In the genomic region with DNA sequence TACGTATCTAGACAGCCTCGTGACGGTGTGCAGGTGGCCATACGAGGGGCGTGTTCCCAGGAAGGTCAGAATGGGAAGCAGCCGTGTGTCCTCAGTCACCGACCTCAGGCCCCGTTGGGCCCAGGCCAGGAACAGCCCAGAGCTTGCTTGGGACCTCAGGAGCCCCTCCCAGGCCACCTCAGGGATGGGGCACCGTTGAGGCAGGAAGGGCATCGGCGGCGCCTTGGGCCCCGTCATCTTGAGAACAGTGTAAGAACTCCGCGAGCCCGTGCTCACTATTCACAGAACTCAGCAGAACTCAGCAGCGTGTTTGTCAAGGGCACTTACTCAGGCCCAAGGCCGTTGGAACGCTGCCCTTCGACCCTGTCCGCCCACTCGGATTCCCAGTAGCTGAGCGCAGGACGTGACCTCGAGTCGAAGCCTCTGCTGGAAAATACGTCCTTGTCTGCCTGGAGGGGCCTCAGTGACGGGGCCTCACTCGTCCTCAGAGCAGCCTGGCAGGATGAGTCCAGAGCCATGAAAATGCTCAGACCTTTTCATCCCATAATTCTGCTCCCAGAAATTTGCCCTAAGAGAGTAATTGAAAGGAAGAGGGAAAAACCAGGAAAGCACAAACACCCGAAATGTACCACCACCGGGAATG, we compare ENCODE assay signal across 1 cellular context.
A peak's percentile ranks its signal among the peaks of the same experiment; 100 is the strongest.
TF ChIP-seq lines count a peak whose summit lies in the region.

No MANE protein-coding gene starts in this region.

TF ChIP-seq in HepG2, 621 proteins besides CTCF, POLR2A, EP300 and RAD21 (continued from another document and continues in another):
- TF ChIP-seq, protein P1, sequence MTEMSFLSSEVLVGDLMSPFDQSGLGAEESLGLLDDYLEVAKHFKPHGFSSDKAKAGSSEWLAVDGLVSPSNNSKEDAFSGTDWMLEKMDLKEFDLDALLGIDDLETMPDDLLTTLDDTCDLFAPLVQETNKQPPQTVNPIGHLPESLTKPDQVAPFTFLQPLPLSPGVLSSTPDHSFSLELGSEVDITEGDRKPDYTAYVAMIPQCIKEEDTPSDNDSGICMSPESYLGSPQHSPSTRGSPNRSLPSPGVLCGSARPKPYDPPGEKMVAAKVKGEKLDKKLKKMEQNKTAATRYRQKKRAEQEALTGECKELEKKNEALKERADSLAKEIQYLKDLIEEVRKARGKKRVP (CRISPR knock-in tag; IDR thresholded peaks at IDR 0.05), result no peak
- no peak for TF ChIP-seq ZNF570 (CRISPR knock-in tag; IDR thresholded peaks at IDR 0.05; ENCODE audit: borderline replicate concordance)
- TF ChIP-seq CENPT (CRISPR knock-in tag; IDR thresholded peaks at IDR 0.05; ENCODE audit: low read depth), result no peak
- TF ChIP-seq KMT2B (CRISPR knock-in tag; IDR thresholded peaks at IDR 0.05), result 0 out of 2 replicates have a peak, but pooled peaks have one; percentile 18
- 0 out of 2 replicates have a peak, but pooled peaks have one; percentile 38 for TF ChIP-seq NFKBIZ (CRISPR knock-in tag; IDR thresholded peaks at IDR 0.05)
- TF ChIP-seq FOXP1 (IDR thresholded peaks at IDR 0.05), result no peak
- peak; percentile 59; the same call in 1 of the 2 replicates for TF ChIP-seq FOXP1 (CRISPR knock-in tag; IDR thresholded peaks at IDR 0.05)
- TF ChIP-seq ETV6 (CRISPR knock-in tag; conservative IDR thresholded peaks at IDR 0.05), result peak; percentile 54; the same call in 1 of the 2 replicates
- no peak for TF ChIP-seq CSRNP2 (CRISPR knock-in tag; conservative IDR thresholded peaks at IDR 0.05; ENCODE audit: low read depth)
- no peak for TF ChIP-seq ZNF530 (CRISPR knock-in tag; IDR thresholded peaks at IDR 0.05; ENCODE audit: low read depth)
- TF ChIP-seq HOXA9 (CRISPR knock-in tag; IDR thresholded peaks at IDR 0.05; ENCODE audit: borderline replicate concordance), result no peak
- no peak for TF ChIP-seq CBX2 (IDR thresholded peaks at IDR 0.05; ENCODE audit: low read depth, low read length)
- TF ChIP-seq CBX2 (CRISPR knock-in tag; IDR thresholded peaks at IDR 0.05; ENCODE audit: low read depth), result no peak
- no peak for TF ChIP-seq SRF (IDR thresholded peaks at IDR 0.05; ENCODE audit: low read depth, low read length)
- TF ChIP-seq, protein P2, sequence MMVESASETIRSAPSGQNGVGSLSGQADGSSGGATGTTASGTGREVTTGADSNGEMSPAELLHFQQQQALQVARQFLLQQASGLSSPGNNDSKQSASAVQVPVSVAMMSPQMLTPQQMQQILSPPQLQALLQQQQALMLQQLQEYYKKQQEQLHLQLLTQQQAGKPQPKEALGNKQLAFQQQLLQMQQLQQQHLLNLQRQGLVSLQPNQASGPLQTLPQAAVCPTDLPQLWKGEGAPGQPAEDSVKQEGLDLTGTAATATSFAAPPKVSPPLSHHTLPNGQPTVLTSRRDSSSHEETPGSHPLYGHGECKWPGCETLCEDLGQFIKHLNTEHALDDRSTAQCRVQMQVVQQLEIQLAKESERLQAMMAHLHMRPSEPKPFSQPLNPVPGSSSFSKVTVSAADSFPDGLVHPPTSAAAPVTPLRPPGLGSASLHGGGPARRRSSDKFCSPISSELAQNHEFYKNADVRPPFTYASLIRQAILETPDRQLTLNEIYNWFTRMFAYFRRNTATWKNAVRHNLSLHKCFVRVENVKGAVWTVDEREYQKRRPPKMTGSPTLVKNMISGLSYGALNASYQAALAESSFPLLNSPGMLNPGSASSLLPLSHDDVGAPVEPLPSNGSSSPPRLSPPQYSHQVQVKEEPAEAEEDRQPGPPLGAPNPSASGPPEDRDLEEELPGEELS (CRISPR knock-in tag; IDR thresholded peaks at IDR 0.05), result peak; percentile 49
- TF ChIP-seq BCLAF1 (IDR thresholded peaks at IDR 0.05), result no peak
- TF ChIP-seq SP140L (CRISPR knock-in tag; IDR thresholded peaks at IDR 0.05; ENCODE audit: borderline replicate concordance), result 0 out of 2 replicates have a peak, but pooled peaks have one; percentile 52
- TF ChIP-seq, protein P3, sequence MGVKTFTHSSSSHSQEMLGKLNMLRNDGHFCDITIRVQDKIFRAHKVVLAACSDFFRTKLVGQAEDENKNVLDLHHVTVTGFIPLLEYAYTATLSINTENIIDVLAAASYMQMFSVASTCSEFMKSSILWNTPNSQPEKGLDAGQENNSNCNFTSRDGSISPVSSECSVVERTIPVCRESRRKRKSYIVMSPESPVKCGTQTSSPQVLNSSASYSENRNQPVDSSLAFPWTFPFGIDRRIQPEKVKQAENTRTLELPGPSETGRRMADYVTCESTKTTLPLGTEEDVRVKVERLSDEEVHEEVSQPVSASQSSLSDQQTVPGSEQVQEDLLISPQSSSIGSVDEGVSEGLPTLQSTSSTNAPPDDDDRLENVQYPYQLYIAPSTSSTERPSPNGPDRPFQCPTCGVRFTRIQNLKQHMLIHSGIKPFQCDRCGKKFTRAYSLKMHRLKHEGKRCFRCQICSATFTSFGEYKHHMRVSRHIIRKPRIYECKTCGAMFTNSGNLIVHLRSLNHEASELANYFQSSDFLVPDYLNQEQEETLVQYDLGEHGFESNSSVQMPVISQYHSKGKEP (CRISPR knock-in tag; IDR thresholded peaks at IDR 0.05), result no peak
- TF ChIP-seq ZNF180 (CRISPR knock-in tag; IDR thresholded peaks at IDR 0.05; ENCODE audit: borderline replicate concordance, low read depth), result no peak
- TF ChIP-seq SCMH1 (CRISPR knock-in tag; IDR thresholded peaks at IDR 0.05; ENCODE audit: borderline replicate concordance), result no peak
- peak; percentile 92 for TF ChIP-seq HNF4A (CRISPR knock-in tag; IDR thresholded peaks at IDR 0.05)
- no peak for TF ChIP-seq ZNF646 (CRISPR knock-in tag; IDR thresholded peaks at IDR 0.05)
- no peak for TF ChIP-seq RNF2 (conservative IDR thresholded peaks at IDR 0.05; ENCODE audit: low read depth)
- no peak for TF ChIP-seq THAP7 (CRISPR knock-in tag; IDR thresholded peaks at IDR 0.05)
- TF ChIP-seq JUND (CRISPR knock-in tag; IDR thresholded peaks at IDR 0.05), result no peak; the same call in 1 of the 2 replicates
- no peak for TF ChIP-seq ZNF761 (CRISPR knock-in tag; conservative IDR thresholded peaks at IDR 0.05)
- TF ChIP-seq ZNF343 (CRISPR knock-in tag; IDR thresholded peaks at IDR 0.05), result no peak
- TF ChIP-seq ATF3 (CRISPR knock-in tag; IDR thresholded peaks at IDR 0.05), result no peak
- TF ChIP-seq, protein P4, sequence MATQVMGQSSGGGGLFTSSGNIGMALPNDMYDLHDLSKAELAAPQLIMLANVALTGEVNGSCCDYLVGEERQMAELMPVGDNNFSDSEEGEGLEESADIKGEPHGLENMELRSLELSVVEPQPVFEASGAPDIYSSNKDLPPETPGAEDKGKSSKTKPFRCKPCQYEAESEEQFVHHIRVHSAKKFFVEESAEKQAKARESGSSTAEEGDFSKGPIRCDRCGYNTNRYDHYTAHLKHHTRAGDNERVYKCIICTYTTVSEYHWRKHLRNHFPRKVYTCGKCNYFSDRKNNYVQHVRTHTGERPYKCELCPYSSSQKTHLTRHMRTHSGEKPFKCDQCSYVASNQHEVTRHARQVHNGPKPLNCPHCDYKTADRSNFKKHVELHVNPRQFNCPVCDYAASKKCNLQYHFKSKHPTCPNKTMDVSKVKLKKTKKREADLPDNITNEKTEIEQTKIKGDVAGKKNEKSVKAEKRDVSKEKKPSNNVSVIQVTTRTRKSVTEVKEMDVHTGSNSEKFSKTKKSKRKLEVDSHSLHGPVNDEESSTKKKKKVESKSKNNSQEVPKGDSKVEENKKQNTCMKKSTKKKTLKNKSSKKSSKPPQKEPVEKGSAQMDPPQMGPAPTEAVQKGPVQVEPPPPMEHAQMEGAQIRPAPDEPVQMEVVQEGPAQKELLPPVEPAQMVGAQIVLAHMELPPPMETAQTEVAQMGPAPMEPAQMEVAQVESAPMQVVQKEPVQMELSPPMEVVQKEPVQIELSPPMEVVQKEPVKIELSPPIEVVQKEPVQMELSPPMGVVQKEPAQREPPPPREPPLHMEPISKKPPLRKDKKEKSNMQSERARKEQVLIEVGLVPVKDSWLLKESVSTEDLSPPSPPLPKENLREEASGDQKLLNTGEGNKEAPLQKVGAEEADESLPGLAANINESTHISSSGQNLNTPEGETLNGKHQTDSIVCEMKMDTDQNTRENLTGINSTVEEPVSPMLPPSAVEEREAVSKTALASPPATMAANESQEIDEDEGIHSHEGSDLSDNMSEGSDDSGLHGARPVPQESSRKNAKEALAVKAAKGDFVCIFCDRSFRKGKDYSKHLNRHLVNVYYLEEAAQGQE (IDR thresholded peaks at IDR 0.05; ENCODE audit: borderline replicate concordance in 1 of 2, low read depth in 1 of 2, low read length in 2 of 2), result no peak
- TF ChIP-seq ZNF678 (CRISPR knock-in tag; IDR thresholded peaks at IDR 0.05), result 0 out of 2 replicates have a peak, but pooled peaks have one; percentile 29
- TF ChIP-seq, protein P5, sequence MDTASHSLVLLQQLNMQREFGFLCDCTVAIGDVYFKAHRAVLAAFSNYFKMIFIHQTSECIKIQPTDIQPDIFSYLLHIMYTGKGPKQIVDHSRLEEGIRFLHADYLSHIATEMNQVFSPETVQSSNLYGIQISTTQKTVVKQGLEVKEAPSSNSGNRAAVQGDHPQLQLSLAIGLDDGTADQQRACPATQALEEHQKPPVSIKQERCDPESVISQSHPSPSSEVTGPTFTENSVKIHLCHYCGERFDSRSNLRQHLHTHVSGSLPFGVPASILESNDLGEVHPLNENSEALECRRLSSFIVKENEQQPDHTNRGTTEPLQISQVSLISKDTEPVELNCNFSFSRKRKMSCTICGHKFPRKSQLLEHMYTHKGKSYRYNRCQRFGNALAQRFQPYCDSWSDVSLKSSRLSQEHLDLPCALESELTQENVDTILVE (CRISPR knock-in tag; IDR thresholded peaks at IDR 0.05), result peak; percentile 62; the same call in 1 of the 2 replicates
